28 cellular contexts compared by ENCODE assay signal in genomic region chr18:78722391-78722790, GRCh38.
DNase-seq lines count a peak whose midpoint lies in the region; TF ChIP-seq lines count a peak whose summit lies in the region.
"Had no signal": no experiment of that assay in that cellular context is flagged by ENCODE, and none has a peak within 500 bp of the region (broad histone marks: within the 10 kb centered on the region; RNA-seq: fewer than 3 reads in every experiment).

No MANE protein-coding gene starts in this region.

- H3K9ac ChIP-seq in HUES6 (ENCODE audit: low read length) (no peak overlapping the region), iPS-20b (ENCODE audit: low read depth, low read length) (peak overlapping the region; percentile 43; the same call in 1 of the 2 replicates)
- H3K9ac ChIP-seq: neural progenitor cell had no signal

- H3K4me3 Mint-ChIP-seq in activated CD4-positive, alpha-beta T cell treated with anti-CD3 and anti-CD28 coated beads, Interleukin-2, amount 10 ng/mL, durations not matched to agents 24 days and 14 days, result no peak overlapping the region
- H3K4me3 Mint-ChIP-seq: activated B cell treated with CpG ODN at 0.5 μM for 24 hours; activated CD4-positive, alpha-beta memory T cell treated with anti-CD3 and anti-CD28 coated beads, Interleukin-2, amount 10 ng/mL, durations not matched to agents 7 days and 5 days; CD4-positive, alpha-beta T cell; neural progenitor cell; stimulated activated effector memory CD8-positive, alpha-beta T cell treated with anti-CD3 and anti-CD28 coated beads, Interleukin-12 subunit alpha, Interleukin-12 subunit beta, amount 100 ng/mL, for 72 hours had no signal

- H3K27me3 ChIP-seq in HUES6 (ENCODE audit: control insufficient read depth, insufficient read depth, low read length), result 0 out of 2 replicates have a peak, but pooled peaks cover 4% of the 10 kb centered on the region
- 0 out of 2 replicates have a peak, but pooled peaks cover 7% of the 10 kb centered on the region for H3K27me3 ChIP-seq in iPS-20b (ENCODE audit: insufficient read depth, low read length)
- H3K27me3 ChIP-seq: testis had no signal

- DNase-seq in NCI-H748 treated with DMSO at 0.1 percent for 48 hours (lab: John Stamatoyannopoulos, UW) (peak; percentile 18), substantia nigra (lab: John Stamatoyannopoulos, UW) (peak in 8 of 49 donors; percentile 7 to 49 (median 21)), foreskin fibroblast (no peak), dermis blood vessel endothelial cell (no peak)
- no peak for DNase-seq in activated CD4-positive, alpha-beta T cell treated with anti-CD3 and anti-CD28 coated beads, Interleukin-2, amount 10 ng/mL, durations not matched to agents 24 days and 14 days
- DNase-seq in effector CD4-positive, alpha-beta T cell, result no peak
- DNase-seq: activated B cell treated with CpG ODN at 0.5 μM for 24 hours; activated CD4-positive, alpha-beta memory T cell treated with anti-CD3 and anti-CD28 coated beads, Interleukin-2, amount 10 ng/mL, durations not matched to agents 7 days and 5 days; activated effector memory CD4-positive, alpha-beta T cell treated with Interleukin-2 at 50 U/mL for 16 hours; CD4-positive, alpha-beta T cell; GF-D8; heart right ventricle; Kasumi-1; left ventricle myocardium inferior; NCI-H1105; NCI-H2029 treated with DMSO at 0.1 percent for 48 hours; NCI-H524 treated with DMSO at 0.1 percent for 48 hours; stimulated activated CD4-positive, alpha-beta T cell treated with anti-CD3 and anti-CD28 coated beads, Interleukin-1b, Interleukin-23, amount 100 ng/mL, for 48 hours; testis had no signal

- intact Hi-C loops in activated CD4-positive, alpha-beta T cell treated with anti-CD3 and anti-CD28 coated beads, Interleukin-2, amount 10 ng/mL, durations not matched to agents 24 days and 14 days (cut with micrococcal nuclease), result no loop called here

- H3K4me1 ChIP-seq in HUES6 (ENCODE audit: control insufficient read depth, insufficient read depth, low read length), result peaks cover 41% of the 10 kb centered on the region
- peaks cover 28% of the 10 kb centered on the region for H3K4me1 ChIP-seq in iPS-20b (ENCODE audit: insufficient read depth, low read length)
- H3K4me1 ChIP-seq: breast epithelium, heart right ventricle, left ventricle myocardium inferior, testis had no signal

- H3K4me3 ChIP-seq in HUES6 (ENCODE audit: low read depth, low read length) (no peak overlapping the region), iPS-20b (ENCODE audit: low read length) (peak overlapping the region; percentile 44; the same call in 1 of the 2 replicates), foreskin fibroblast (ENCODE audit: low read depth in 1 of 2, low read length in 2 of 2) (no peak overlapping the region)
- H3K4me3 ChIP-seq: breast epithelium, coronary artery, heart right ventricle, left ventricle myocardium inferior, mucosa of descending colon, neural progenitor cell, testis had no signal

- H3K9me3 ChIP-seq in HUES6 (ENCODE audit: control insufficient read depth, insufficient read depth, low read depth, low read length), result peaks cover 2% of the 10 kb centered on the region; the same call in 1 of the 2 replicates
- no peaks in the 10 kb centered on the region for H3K9me3 ChIP-seq in iPS-20b (ENCODE audit: insufficient read depth, low read depth, low read length)
- H3K9me3 ChIP-seq: heart right ventricle, left ventricle myocardium inferior, mucosa of descending colon, testis had no signal

- H3K36me3 ChIP-seq in HUES6 (ENCODE audit: control insufficient read depth, insufficient read depth, low read length), result no peaks in the 10 kb centered on the region
- H3K36me3 ChIP-seq in iPS-20b (ENCODE audit: insufficient read depth, low read depth, low read length), result no peaks in the 10 kb centered on the region
- H3K36me3 ChIP-seq: breast epithelium, heart right ventricle, left ventricle myocardium inferior, neural progenitor cell had no signal

- H3K27ac ChIP-seq in HUES6 (ENCODE audit: low read depth, low read length) (peak overlapping the region; percentile 43), iPS-20b (ENCODE audit: low read length) (no peak overlapping the region), substantia nigra (ENCODE audit: low read depth, low read length, poor library complexity, severe bottlenecking) (peak overlapping the region; percentile 36)
- H3K27ac ChIP-seq: breast epithelium, coronary artery, heart right ventricle, left ventricle myocardium inferior, neural progenitor cell, RWPE1, testis had no signal

- no peaks in the 10 kb centered on the region for H3K36me3 Mint-ChIP-seq in activated CD4-positive, alpha-beta T cell treated with anti-CD3 and anti-CD28 coated beads, Interleukin-2, amount 10 ng/mL, durations not matched to agents 24 days and 14 days (ENCODE audit: low read depth)
- H3K36me3 Mint-ChIP-seq: stimulated activated effector memory CD8-positive, alpha-beta T cell treated with anti-CD3 and anti-CD28 coated beads, Interleukin-12 subunit alpha, Interleukin-12 subunit beta, amount 100 ng/mL, for 72 hours had no signal

- no peak for TF ChIP-seq CTCF in foreskin fibroblast (IDR thresholded peaks at IDR 0.05; ENCODE audit: low read depth, low read length)

- H3K27me3 Mint-ChIP-seq in activated CD4-positive, alpha-beta T cell treated with anti-CD3 and anti-CD28 coated beads, Interleukin-2, amount 10 ng/mL, durations not matched to agents 24 days and 14 days, result peaks cover 11% of the 10 kb centered on the region

- no peaks in the 10 kb centered on the region for H3K9me3 Mint-ChIP-seq in activated CD4-positive, alpha-beta T cell treated with anti-CD3 and anti-CD28 coated beads, Interleukin-2, amount 10 ng/mL, durations not matched to agents 24 days and 14 days
- H3K9me3 Mint-ChIP-seq: activated B cell treated with CpG ODN at 0.5 μM for 24 hours; CD4-positive, alpha-beta T cell; stimulated activated effector memory CD8-positive, alpha-beta T cell treated with anti-CD3 and anti-CD28 coated beads, Interleukin-12 subunit alpha, Interleukin-12 subunit beta, amount 100 ng/mL, for 72 hours had no signal

- no peak overlapping the region for H3K27ac Mint-ChIP-seq in activated CD4-positive, alpha-beta T cell treated with anti-CD3 and anti-CD28 coated beads, Interleukin-2, amount 10 ng/mL, durations not matched to agents 24 days and 14 days
- H3K27ac Mint-ChIP-seq: activated B cell treated with CpG ODN at 0.5 μM for 24 hours; activated CD4-positive, alpha-beta memory T cell treated with anti-CD3 and anti-CD28 coated beads, Interleukin-2, amount 10 ng/mL, durations not matched to agents 7 days and 5 days; CD4-positive, alpha-beta T cell; neural progenitor cell; progenitor cell of endocrine pancreas; stimulated activated effector memory CD8-positive, alpha-beta T cell treated with anti-CD3 and anti-CD28 coated beads, Interleukin-12 subunit alpha, Interleukin-12 subunit beta, amount 100 ng/mL, for 72 hours had no signal

- H3K4me1 Mint-ChIP-seq in activated CD4-positive, alpha-beta T cell treated with anti-CD3 and anti-CD28 coated beads, Interleukin-2, amount 10 ng/mL, durations not matched to agents 24 days and 14 days, result no peaks in the 10 kb centered on the region
- H3K4me1 Mint-ChIP-seq: activated B cell treated with CpG ODN at 0.5 μM for 24 hours; activated CD4-positive, alpha-beta memory T cell treated with anti-CD3 and anti-CD28 coated beads, Interleukin-2, amount 10 ng/mL, durations not matched to agents 7 days and 5 days; stimulated activated effector memory CD8-positive, alpha-beta T cell treated with anti-CD3 and anti-CD28 coated beads, Interleukin-12 subunit alpha, Interleukin-12 subunit beta, amount 100 ng/mL, for 72 hours had no signal
